Comparison of ENCODE assay signal across 1 cellular context in the genomic region with DNA sequence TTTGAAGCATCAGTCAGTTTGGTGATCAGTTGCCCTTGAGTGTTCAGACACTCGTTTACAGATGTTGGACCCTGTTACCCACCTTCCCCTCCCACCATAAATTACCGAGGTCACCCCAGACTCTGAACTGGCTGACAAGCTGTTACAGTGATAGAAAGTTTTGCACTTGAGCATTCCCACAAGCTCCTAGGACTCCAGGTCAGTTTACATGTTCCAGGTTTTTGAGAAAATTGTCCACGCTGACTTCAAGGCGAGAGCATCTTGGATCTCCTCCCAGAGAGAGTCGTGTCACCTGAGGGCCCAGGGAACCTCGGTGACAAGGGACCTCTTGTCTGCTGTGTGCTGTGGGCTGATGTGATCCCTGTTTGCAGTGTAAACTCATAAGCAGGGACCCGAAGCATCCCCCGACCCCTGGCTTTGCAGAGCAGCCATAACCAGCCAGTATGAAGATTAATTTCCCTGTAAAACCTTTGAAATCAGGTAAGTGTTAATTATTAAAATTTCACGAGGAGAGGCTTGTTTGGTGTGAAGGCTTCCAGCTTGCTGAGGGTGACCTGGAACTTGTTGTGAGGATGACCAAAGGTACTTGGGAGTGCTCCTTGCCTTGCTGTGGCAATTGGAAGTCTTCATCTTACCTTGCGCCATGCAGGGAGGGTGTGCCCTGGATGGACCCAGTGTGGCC.
TF ChIP-seq lines count a peak whose summit lies in the region.

No MANE protein-coding gene starts in this region.

TF ChIP-seq in HepG2, 621 proteins besides CTCF, POLR2A, EP300 and RAD21 (continues in another document):
- TF ChIP-seq ZFYVE20 (CRISPR knock-in tag; IDR thresholded peaks at IDR 0.05; ENCODE audit: borderline replicate concordance, low read depth): no peak
- TF ChIP-seq TEAD3 (CRISPR knock-in tag; optimal IDR thresholded peaks at IDR 0.05; ENCODE audit: borderline replicate concordance): peak; percentile 40
- no peak for TF ChIP-seq TOPORS (CRISPR knock-in tag; IDR thresholded peaks at IDR 0.05)
- TF ChIP-seq NONO (IDR thresholded peaks at IDR 0.05): no peak
- peak; percentile 39 for TF ChIP-seq NONO (CRISPR knock-in tag; conservative IDR thresholded peaks at IDR 0.05)
- peak; percentile 15; the same call in 1 of the 2 replicates for TF ChIP-seq PPARG (CRISPR knock-in tag; conservative IDR thresholded peaks at IDR 0.05)
- TF ChIP-seq, protein P1, sequence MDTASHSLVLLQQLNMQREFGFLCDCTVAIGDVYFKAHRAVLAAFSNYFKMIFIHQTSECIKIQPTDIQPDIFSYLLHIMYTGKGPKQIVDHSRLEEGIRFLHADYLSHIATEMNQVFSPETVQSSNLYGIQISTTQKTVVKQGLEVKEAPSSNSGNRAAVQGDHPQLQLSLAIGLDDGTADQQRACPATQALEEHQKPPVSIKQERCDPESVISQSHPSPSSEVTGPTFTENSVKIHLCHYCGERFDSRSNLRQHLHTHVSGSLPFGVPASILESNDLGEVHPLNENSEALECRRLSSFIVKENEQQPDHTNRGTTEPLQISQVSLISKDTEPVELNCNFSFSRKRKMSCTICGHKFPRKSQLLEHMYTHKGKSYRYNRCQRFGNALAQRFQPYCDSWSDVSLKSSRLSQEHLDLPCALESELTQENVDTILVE (CRISPR knock-in tag; IDR thresholded peaks at IDR 0.05): no peak
- peak; percentile 18 for TF ChIP-seq SKI (IDR thresholded peaks at IDR 0.05; ENCODE audit: partially characterized antibody)
- TF ChIP-seq CCDC6 (CRISPR knock-in tag; IDR thresholded peaks at IDR 0.05): no peak
- peak; percentile 15; the same call in 1 of the 2 replicates for TF ChIP-seq REPIN1 (CRISPR knock-in tag; IDR thresholded peaks at IDR 0.05; ENCODE audit: borderline replicate concordance, low read depth)
- 0 out of 2 replicates have a peak, but pooled peaks have one; percentile 36 for TF ChIP-seq MIER2 (CRISPR knock-in tag; IDR thresholded peaks at IDR 0.05)
- TF ChIP-seq ELF3 (CRISPR knock-in tag; IDR thresholded peaks at IDR 0.05): no peak
- TF ChIP-seq, protein P2, sequence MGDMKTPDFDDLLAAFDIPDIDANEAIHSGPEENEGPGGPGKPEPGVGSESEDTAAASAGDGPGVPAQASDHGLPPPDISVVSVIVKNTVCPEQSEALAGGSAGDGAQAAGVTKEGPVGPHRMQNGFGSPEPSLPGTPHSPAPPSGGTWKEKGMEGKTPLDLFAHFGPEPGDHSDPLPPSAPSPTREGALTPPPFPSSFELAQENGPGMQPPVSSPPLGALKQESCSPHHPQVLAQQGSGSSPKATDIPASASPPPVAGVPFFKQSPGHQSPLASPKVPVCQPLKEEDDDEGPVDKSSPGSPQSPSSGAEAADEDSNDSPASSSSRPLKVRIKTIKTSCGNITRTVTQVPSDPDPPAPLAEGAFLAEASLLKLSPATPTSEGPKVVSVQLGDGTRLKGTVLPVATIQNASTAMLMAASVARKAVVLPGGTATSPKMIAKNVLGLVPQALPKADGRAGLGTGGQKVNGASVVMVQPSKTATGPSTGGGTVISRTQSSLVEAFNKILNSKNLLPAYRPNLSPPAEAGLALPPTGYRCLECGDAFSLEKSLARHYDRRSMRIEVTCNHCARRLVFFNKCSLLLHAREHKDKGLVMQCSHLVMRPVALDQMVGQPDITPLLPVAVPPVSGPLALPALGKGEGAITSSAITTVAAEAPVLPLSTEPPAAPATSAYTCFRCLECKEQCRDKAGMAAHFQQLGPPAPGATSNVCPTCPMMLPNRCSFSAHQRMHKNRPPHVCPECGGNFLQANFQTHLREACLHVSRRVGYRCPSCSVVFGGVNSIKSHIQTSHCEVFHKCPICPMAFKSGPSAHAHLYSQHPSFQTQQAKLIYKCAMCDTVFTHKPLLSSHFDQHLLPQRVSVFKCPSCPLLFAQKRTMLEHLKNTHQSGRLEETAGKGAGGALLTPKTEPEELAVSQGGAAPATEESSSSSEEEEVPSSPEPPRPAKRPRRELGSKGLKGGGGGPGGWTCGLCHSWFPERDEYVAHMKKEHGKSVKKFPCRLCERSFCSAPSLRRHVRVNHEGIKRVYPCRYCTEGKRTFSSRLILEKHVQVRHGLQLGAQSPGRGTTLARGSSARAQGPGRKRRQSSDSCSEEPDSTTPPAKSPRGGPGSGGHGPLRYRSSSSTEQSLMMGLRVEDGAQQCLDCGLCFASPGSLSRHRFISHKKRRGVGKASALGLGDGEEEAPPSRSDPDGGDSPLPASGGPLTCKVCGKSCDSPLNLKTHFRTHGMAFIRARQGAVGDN (CRISPR knock-in tag; IDR thresholded peaks at IDR 0.05): peak; percentile 36; the same call in 1 of the 2 replicates
- TF ChIP-seq TGIF2 (CRISPR knock-in tag; IDR thresholded peaks at IDR 0.05): 0 out of 2 replicates have a peak, but pooled peaks have one; percentile 30
- no peak for TF ChIP-seq SMAD1 (CRISPR knock-in tag; IDR thresholded peaks at IDR 0.05; ENCODE audit: borderline replicate concordance, low read depth)
- TF ChIP-seq NR2F2 (IDR thresholded peaks at IDR 0.05; ENCODE audit: borderline replicate concordance, low read depth): no peak
- TF ChIP-seq ZBTB38 (CRISPR knock-in tag; IDR thresholded peaks at IDR 0.05): peak; percentile 56; the same call in 1 of the 2 replicates
- 0 out of 2 replicates have a peak, but pooled peaks have one; percentile 18 for TF ChIP-seq ZFP90 (CRISPR knock-in tag; IDR thresholded peaks at IDR 0.05; ENCODE audit: borderline replicate concordance)
- TF ChIP-seq RXRB (CRISPR knock-in tag; IDR thresholded peaks at IDR 0.05; ENCODE audit: borderline replicate concordance): peak; percentile 43; the same call in 1 of the 2 replicates
- TF ChIP-seq, protein P3, sequence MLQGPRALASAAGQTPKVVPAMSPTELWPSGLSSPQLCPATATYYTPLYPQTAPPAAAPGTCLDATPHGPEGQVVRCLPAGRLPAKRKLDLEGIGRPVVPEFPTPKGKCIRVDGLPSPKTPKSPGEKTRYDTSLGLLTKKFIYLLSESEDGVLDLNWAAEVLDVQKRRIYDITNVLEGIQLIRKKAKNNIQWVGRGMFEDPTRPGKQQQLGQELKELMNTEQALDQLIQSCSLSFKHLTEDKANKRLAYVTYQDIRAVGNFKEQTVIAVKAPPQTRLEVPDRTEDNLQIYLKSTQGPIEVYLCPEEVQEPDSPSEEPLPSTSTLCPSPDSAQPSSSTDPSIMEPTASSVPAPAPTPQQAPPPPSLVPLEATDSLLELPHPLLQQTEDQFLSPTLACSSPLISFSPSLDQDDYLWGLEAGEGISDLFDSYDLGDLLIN (CRISPR knock-in tag; IDR thresholded peaks at IDR 0.05; ENCODE audit: borderline replicate concordance): no peak
- TF ChIP-seq GZF1 (CRISPR knock-in tag; IDR thresholded peaks at IDR 0.05): 0 out of 2 replicates have a peak, but pooled peaks have one; percentile 66
- peak; percentile 6; the same call in 1 of the 2 replicates for TF ChIP-seq FOSL2 (CRISPR knock-in tag; IDR thresholded peaks at IDR 0.05)
- TF ChIP-seq, protein P4, sequence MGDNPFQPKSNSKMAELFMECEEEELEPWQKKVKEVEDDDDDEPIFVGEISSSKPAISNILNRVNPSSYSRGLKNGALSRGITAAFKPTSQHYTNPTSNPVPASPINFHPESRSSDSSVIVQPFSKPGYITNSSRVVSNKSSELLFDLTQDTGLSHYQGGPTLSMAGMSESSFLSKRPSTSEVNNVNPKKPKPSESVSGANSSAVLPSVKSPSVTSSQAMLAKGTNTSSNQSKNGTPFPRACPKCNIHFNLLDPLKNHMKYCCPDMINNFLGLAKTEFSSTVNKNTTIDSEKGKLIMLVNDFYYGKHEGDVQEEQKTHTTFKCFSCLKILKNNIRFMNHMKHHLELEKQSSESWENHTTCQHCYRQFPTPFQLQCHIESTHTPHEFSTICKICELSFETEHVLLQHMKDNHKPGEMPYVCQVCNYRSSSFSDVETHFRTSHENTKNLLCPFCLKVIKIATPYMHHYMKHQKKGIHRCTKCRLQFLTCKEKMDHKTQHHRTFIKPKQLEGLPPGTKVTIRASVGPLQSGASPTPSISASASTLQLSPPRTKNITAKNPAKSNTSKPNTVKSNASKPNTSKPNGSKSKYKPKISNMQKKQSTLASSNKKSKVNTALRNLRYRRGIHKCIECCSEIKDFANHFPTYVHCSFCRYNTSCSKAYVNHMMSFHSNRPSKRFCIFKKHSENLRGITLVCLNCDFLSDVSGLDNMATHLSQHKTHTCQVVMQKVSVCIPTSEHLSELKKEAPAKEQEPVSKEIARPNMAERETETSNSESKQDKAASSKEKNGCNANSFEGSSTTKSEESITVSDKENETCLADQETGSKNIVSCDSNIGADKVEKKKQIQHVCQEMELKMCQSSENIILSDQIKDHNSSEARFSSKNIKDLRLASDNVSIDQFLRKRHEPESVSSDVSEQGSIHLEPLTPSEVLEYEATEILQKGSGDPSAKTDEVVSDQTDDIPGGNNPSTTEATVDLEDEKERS (CRISPR knock-in tag; IDR thresholded peaks at IDR 0.05): peak; percentile 84; the same call in 1 of the 2 replicates
- TF ChIP-seq XRCC5 (optimal IDR thresholded peaks at IDR 0.05; ENCODE audit: low read length): peak; percentile 29
- peak; percentile 68 for TF ChIP-seq SP5 (CRISPR knock-in tag; IDR thresholded peaks at IDR 0.05; ENCODE audit: borderline replicate concordance, low read depth)
- TF ChIP-seq, protein P5, sequence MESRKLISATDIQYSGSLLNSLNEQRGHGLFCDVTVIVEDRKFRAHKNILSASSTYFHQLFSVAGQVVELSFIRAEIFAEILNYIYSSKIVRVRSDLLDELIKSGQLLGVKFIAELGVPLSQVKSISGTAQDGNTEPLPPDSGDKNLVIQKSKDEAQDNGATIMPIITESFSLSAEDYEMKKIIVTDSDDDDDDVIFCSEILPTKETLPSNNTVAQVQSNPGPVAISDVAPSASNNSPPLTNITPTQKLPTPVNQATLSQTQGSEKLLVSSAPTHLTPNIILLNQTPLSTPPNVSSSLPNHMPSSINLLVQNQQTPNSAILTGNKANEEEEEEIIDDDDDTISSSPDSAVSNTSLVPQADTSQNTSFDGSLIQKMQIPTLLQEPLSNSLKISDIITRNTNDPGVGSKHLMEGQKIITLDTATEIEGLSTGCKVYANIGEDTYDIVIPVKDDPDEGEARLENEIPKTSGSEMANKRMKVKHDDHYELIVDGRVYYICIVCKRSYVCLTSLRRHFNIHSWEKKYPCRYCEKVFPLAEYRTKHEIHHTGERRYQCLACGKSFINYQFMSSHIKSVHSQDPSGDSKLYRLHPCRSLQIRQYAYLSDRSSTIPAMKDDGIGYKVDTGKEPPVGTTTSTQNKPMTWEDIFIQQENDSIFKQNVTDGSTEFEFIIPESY (CRISPR knock-in tag; IDR thresholded peaks at IDR 0.05): no peak
- peak; percentile 56 for TF ChIP-seq SALL1 (CRISPR knock-in tag; IDR thresholded peaks at IDR 0.05)
- TF ChIP-seq ASH2L (IDR thresholded peaks at IDR 0.05; ENCODE audit: insufficient read length, low read depth, low read length): peak; percentile 16
- TF ChIP-seq, protein P6, sequence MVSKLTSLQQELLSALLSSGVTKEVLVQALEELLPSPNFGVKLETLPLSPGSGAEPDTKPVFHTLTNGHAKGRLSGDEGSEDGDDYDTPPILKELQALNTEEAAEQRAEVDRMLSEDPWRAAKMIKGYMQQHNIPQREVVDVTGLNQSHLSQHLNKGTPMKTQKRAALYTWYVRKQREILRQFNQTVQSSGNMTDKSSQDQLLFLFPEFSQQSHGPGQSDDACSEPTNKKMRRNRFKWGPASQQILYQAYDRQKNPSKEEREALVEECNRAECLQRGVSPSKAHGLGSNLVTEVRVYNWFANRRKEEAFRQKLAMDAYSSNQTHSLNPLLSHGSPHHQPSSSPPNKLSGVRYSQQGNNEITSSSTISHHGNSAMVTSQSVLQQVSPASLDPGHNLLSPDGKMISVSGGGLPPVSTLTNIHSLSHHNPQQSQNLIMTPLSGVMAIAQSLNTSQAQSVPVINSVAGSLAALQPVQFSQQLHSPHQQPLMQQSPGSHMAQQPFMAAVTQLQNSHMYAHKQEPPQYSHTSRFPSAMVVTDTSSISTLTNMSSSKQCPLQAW (CRISPR knock-in tag; IDR thresholded peaks at IDR 0.05): peak; percentile 28; the same call in 1 of the 2 replicates
- TF ChIP-seq U2AF2 (IDR thresholded peaks at IDR 0.05; ENCODE audit: low read depth, low read length): no peak
- TF ChIP-seq, protein P7, sequence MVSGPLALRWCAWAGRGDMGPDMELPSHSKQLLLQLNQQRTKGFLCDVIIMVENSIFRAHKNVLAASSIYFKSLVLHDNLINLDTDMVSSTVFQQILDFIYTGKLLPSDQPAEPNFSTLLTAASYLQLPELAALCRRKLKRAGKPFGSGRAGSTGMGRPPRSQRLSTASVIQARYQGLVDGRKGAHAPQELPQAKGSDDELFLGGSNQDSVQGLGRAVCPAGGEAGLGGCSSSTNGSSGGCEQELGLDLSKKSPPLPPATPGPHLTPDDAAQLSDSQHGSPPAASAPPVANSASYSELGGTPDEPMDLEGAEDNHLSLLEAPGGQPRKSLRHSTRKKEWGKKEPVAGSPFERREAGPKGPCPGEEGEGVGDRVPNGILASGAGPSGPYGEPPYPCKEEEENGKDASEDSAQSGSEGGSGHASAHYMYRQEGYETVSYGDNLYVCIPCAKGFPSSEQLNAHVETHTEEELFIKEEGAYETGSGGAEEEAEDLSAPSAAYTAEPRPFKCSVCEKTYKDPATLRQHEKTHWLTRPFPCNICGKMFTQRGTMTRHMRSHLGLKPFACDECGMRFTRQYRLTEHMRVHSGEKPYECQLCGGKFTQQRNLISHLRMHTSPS (CRISPR knock-in tag; IDR thresholded peaks at IDR 0.05; ENCODE audit: low read depth): peak; percentile 0; the same call in 1 of the 2 replicates
- TF ChIP-seq, protein P8, sequence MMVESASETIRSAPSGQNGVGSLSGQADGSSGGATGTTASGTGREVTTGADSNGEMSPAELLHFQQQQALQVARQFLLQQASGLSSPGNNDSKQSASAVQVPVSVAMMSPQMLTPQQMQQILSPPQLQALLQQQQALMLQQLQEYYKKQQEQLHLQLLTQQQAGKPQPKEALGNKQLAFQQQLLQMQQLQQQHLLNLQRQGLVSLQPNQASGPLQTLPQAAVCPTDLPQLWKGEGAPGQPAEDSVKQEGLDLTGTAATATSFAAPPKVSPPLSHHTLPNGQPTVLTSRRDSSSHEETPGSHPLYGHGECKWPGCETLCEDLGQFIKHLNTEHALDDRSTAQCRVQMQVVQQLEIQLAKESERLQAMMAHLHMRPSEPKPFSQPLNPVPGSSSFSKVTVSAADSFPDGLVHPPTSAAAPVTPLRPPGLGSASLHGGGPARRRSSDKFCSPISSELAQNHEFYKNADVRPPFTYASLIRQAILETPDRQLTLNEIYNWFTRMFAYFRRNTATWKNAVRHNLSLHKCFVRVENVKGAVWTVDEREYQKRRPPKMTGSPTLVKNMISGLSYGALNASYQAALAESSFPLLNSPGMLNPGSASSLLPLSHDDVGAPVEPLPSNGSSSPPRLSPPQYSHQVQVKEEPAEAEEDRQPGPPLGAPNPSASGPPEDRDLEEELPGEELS (CRISPR knock-in tag; IDR thresholded peaks at IDR 0.05): 0 out of 2 replicates have a peak, but pooled peaks have one; percentile 24
- TF ChIP-seq ZSCAN22 (CRISPR knock-in tag; IDR thresholded peaks at IDR 0.05): no peak
- TF ChIP-seq RFXANK (CRISPR knock-in tag; IDR thresholded peaks at IDR 0.05): no peak
- TF ChIP-seq, protein P9, sequence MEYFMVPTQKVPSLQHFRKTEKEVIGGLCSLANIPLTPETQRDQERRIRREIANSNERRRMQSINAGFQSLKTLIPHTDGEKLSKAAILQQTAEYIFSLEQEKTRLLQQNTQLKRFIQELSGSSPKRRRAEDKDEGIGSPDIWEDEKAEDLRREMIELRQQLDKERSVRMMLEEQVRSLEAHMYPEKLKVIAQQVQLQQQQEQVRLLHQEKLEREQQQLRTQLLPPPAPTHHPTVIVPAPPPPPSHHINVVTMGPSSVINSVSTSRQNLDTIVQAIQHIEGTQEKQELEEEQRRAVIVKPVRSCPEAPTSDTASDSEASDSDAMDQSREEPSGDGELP (IDR thresholded peaks at IDR 0.05; ENCODE audit: borderline replicate concordance, low read depth): peak; percentile 46; the same call in 1 of the 2 replicates
- peak; percentile 43; the same call in 1 of the 2 replicates for TF ChIP-seq ZBTB20 (CRISPR knock-in tag; IDR thresholded peaks at IDR 0.05; ENCODE audit: borderline replicate concordance, low read depth)
